In the genomic region with DNA sequence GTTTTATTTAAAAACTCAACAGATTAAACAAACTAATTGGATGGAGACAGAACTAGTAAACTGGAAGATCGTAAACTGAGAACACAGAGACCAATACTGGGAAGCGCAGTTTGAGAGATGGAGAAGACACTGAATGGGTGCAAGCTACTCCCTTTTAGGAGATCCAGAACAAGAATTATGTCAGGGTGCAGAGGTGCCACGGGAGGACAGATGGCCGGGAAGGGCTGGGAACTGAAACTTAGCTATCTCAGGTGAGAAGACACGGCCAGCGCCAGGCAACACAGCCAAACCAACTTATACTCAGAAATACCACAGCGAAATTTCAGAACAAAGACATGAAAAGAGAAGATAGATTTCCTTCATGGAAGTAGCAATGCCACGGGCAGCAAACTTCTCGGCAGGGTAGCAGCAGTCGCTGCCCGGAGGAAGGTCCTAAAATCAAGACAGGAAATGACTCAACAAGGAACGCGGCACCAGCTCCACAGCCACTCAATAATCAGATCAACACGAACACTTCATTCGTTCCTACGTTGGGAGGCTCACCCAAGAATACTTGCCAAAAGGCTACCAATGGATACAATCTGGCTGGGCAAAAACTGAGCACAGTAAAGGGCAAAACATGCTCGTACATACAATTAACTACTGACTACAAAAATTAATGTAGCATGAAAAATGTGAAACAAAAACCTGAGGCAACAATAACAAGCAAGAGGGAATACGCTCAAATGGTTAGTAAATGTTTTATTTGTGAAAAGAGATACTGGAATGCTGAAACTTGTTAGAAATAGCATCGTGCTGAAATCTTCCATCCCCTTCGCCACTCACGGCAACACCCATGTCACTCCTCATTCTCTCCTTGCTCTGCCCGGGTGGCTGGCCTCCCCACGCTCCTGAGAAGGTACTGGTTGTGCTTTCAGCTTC, we compare ENCODE assay signal across 8 cellular contexts. TPM values are rescaled to one million over a fixed set of nuclear protein-coding genes. Genes with fewer than 3 reads are reported as not detected.
DNase-seq lines count a peak whose midpoint lies in the region; ATAC-seq and TF ChIP-seq lines count a peak whose summit lies in the region.

No MANE protein-coding gene starts in this region.

- H3K79me2 ChIP-seq in mesendoderm (ENCODE audit: control insufficient read depth, insufficient read depth, low read length), result peaks cover 12% of the 10 kb centered on the region

- H2BK15ac ChIP-seq in mesendoderm (replicated peaks; ENCODE audit: low read depth), result no peak overlapping the region

- H3K36me3 ChIP-seq in mesendoderm (ENCODE audit: control insufficient read depth, insufficient read depth, low read length) (no peaks in the 10 kb centered on the region), vagina (peaks cover 0 to 4% of the 10 kb centered on the region in 2 donors)

- H3K4me2 ChIP-seq in mesendoderm (ENCODE audit: low read length), result peak overlapping the region; percentile 42

- peak overlapping the region; percentile 54 for H3K9ac ChIP-seq in mesendoderm (ENCODE audit: low read length)

- no peaks in the 10 kb centered on the region for H3K27me3 ChIP-seq in mesendoderm (ENCODE audit: insufficient read depth, low read length, poor library complexity)
- H3K27me3 ChIP-seq in vagina, result no peaks in the 10 kb centered on the region

- H3K4me3 ChIP-seq in astrocyte of the spinal cord (ENCODE audit: low read depth, low read length) (peak overlapping the region; percentile 99), mesendoderm (ENCODE audit: low read length) (no peak overlapping the region), vagina (peak overlapping the region; percentile 63 to 86)

- H4K5ac ChIP-seq in mesendoderm (ENCODE audit: low read length), result no peak overlapping the region

- peak overlapping the region; percentile 70 for H3K56ac ChIP-seq in mesendoderm (ENCODE audit: low read length)

- no peak overlapping the region for H3K18ac ChIP-seq in mesendoderm (ENCODE audit: low read length)

- no peak for TF ChIP-seq POLR2A in vagina (IDR thresholded peaks at IDR 0.05)

- no peaks in the 10 kb centered on the region for H3K9me3 ChIP-seq in vagina

- intact Hi-C loops in vagina (cut with DNase I), result loop anchor here (10.0 kb wide), 1 partner anchor 425 kb away; a partner anchor contains a TSS

- WGBS in mesendoderm (ENCODE audit: extremely low coverage, insufficient coverage, low lambda C conversion rate), result no CpG with 5 or more reads among the region's 23 CpGs

- peaks cover 8% of the 10 kb centered on the region for H3K79me1 ChIP-seq in mesendoderm (ENCODE audit: low read length)

- H2BK120ac ChIP-seq in mesendoderm (ENCODE audit: low read depth, low read length), result no peak overlapping the region

- DNase-seq in NCI-H748 (lab: John Stamatoyannopoulos, UW; ENCODE audit: unreplicated experiment) (peak; percentile 29), NCI-H748 treated with DMSO at 0.1 percent for 48 hours (lab: John Stamatoyannopoulos, UW) (no peak), NOMO-1 treated with DMSO at 0.1 percent for 48 hours (lab: John Stamatoyannopoulos, UW; ENCODE audit: unreplicated experiment) (peak; percentile 59), astrocyte of the spinal cord (ENCODE audit: low read depth, low spot score) (peak; percentile 65), mesendoderm (peak; percentile 65), vagina (ENCODE audit: extremely low spot score in 2 of 2) (no peak)

- in situ Hi-C loops in astrocyte of the spinal cord (cut with HindIII; ENCODE audit: low sequenced_read_pairs), result no loop called here

- ATAC-seq in HG02981 (IDR thresholded peaks at IDR 0.05; ENCODE audit: unreplicated experiment) (no peak), GM18907 (IDR thresholded peaks at IDR 0.05; ENCODE audit: unreplicated experiment) (no peak)

- H3K23ac ChIP-seq in mesendoderm (ENCODE audit: low read length), result peak overlapping the region; percentile 15

- H2BK5ac ChIP-seq in mesendoderm (ENCODE audit: low read length), result no peak overlapping the region

- TF ChIP-seq CTCF in astrocyte of the spinal cord (IDR thresholded peaks at IDR 0.05; ENCODE audit: low read depth, low read length) (no peak), vagina (IDR thresholded peaks at IDR 0.05) (no peak)

- H3K4me1 ChIP-seq in mesendoderm (ENCODE audit: control insufficient read depth, low read depth, low read length) (peaks cover 5% of the 10 kb centered on the region), vagina (peaks cover 49% of the 10 kb centered on the region)

- H2AK5ac ChIP-seq in mesendoderm (ENCODE audit: low read length), result no peak overlapping the region

- H3K27ac ChIP-seq in mesendoderm (ENCODE audit: low read depth, low read length), result peak overlapping the region; percentile 4
- H3K27ac ChIP-seq in vagina, result no peak overlapping the region

- no peak overlapping the region for H3K4ac ChIP-seq in mesendoderm (ENCODE audit: low read depth, low read length)

- H4K8ac ChIP-seq in mesendoderm (ENCODE audit: low read depth, low read length), result no peak overlapping the region

RNA-seq across cellular contexts. Expression of a gene that starts 2.2 kb away (rescaled TPM):
- polyA plus RNA-seq in mesendoderm (2013, experiment 1 of 2), result 1.7 TPM
- 1.8 TPM for polyA plus RNA-seq in mesendoderm (2013, experiment 2 of 2)
- total RNA-seq in vagina, result 4.9 TPM

RNA-seq across cellular contexts. Expression of a gene that starts 22.1 kb away (rescaled TPM):
- polyA plus RNA-seq in mesendoderm (2013, experiment 1 of 2), result 3.8 TPM
- 3.7 TPM for polyA plus RNA-seq in mesendoderm (2013, experiment 2 of 2)
- 4.7 TPM for total RNA-seq in vagina

Comparison
In these comparisons a context has a peak if more than half of its experiments do, and no peak if none do; other contexts are left out.
1. DNase-seq: peak in NCI-H748 (single experiment), NOMO-1 treated with DMSO at 0.1 percent for 48 hours (single experiment), astrocyte of the spinal cord (single experiment) and mesendoderm (single experiment); none in NCI-H748 treated with DMSO at 0.1 percent for 48 hours (single experiment) and vagina (0 of 2).